8 cellular contexts compared by ENCODE assay signal in genomic region chr17:1710807-1711553, GRCh38. TPM values are rescaled to one million over a fixed set of nuclear protein-coding genes. Genes with fewer than 3 reads are reported as not detected.
DNase-seq lines count a peak whose midpoint lies in the region; ATAC-seq, FAIRE-seq and TF ChIP-seq lines count a peak whose summit lies in the region.

No MANE protein-coding gene starts in this region.

- ATAC-seq in GM21515 (IDR thresholded peaks at IDR 0.05; ENCODE audit: unreplicated experiment), result no peak

- no peaks in the 10 kb centered on the region for H3K27me3 ChIP-seq in subcutaneous abdominal adipose tissue (ENCODE audit: control insufficient read depth in 5 of 5, insufficient read depth in 4 of 5, low read length in 5 of 5)

- H3K27ac ChIP-seq in kidney (ENCODE audit: low read depth in 2 of 2, low read length in 2 of 2) (peak overlapping the region; percentile 51 to 63), subcutaneous abdominal adipose tissue (ENCODE audit: low read depth, low read length) (peak overlapping the region; percentile 72)

- FAIRE-seq in kidney (lab: Jason Lieb, UNC), result no peak

- DNase-seq in DMS53 (lab: John Stamatoyannopoulos, UW) (peak; percentile 42), DMS53 treated with DMSO at 0.1 percent for 48 hours (lab: John Stamatoyannopoulos, UW; ENCODE audit: unreplicated experiment) (no peak), astrocyte of the cerebellum (ENCODE audit: low read depth) (no peak), kidney (no peak), SW 1271 (lab: John Stamatoyannopoulos, UW) (no peak), pons (ENCODE audit: low spot score) (no peak)

- H3K9ac ChIP-seq in kidney (ENCODE audit: low read length in 2 of 2) (peak overlapping the region in 1 of 2 donors; percentile 55), subcutaneous abdominal adipose tissue (ENCODE audit: low read length in 5 of 5) (peak overlapping the region in 2 of 5 donors; percentile 71 to 73)

- H3K36me3 ChIP-seq in kidney (ENCODE audit: control insufficient read depth in 1 of 2, insufficient read depth in 2 of 2, low read length in 2 of 2) (peaks cover 15 to 23% of the 10 kb centered on the region in 2 donors), subcutaneous abdominal adipose tissue (ENCODE audit: control insufficient read depth in 5 of 5, insufficient read depth in 5 of 5, low read length in 5 of 5) (peaks cover 5 to 45% (median 31%) of the 10 kb centered on the region in 5 donors)

- in situ Hi-C loops in astrocyte of the cerebellum (cut with HindIII; ENCODE audit: low sequenced_read_pairs), result loop anchor here (10.0 kb wide), 1 partner anchor 54 kb away; the partner anchor contains the start of gene SERPINF1

- peaks cover 20 to 22% of the 10 kb centered on the region in 2 donors for H3K4me1 ChIP-seq in kidney (ENCODE audit: control insufficient read depth in 1 of 2, insufficient read depth in 1 of 2, low read depth in 1 of 2, low read length in 2 of 2)
- H3K4me1 ChIP-seq in subcutaneous abdominal adipose tissue (ENCODE audit: control insufficient read depth in 5 of 5, insufficient read depth in 5 of 5, low read length in 5 of 5), result peaks cover 13 to 50% (median 48%) of the 10 kb centered on the region in 5 donors

- TF ChIP-seq CTCF in astrocyte of the cerebellum (IDR thresholded peaks at IDR 0.05; ENCODE audit: low read depth, low read length, missing control alignments), result no peak
- TF ChIP-seq CTCF in kidney (IDR thresholded peaks at IDR 0.05; ENCODE audit: borderline replicate concordance, extremely low read depth, insufficient read depth), result no peak

- no peaks in the 10 kb centered on the region for H3K9me3 ChIP-seq in kidney (ENCODE audit: control insufficient read depth in 1 of 2, low read length in 2 of 2)
- no peaks in the 10 kb centered on the region for H3K9me3 ChIP-seq in subcutaneous abdominal adipose tissue (ENCODE audit: control insufficient read depth in 5 of 5, low read length in 5 of 5)

- intact Hi-C loops in kidney (cut with DNase I), result no loop called here

- H3K4me3 ChIP-seq in astrocyte of the cerebellum (ENCODE audit: low read depth, low read length), result peak overlapping the region; percentile 64
- H3K4me3 ChIP-seq in kidney (ENCODE audit: low read length in 2 of 2), result peak overlapping the region in 1 of 2 donors; percentile 53
- H3K4me3 ChIP-seq in subcutaneous abdominal adipose tissue (ENCODE audit: low read depth in 1 of 5, low read length in 5 of 5), result peak overlapping the region; percentile 44 to 72 (median 66)

RNA-seq across cellular contexts. Expression of gene TLCD2, which starts 0.8 kb away (rescaled TPM):
- 6.2 TPM for total RNA-seq in kidney
- polyA plus RNA-seq in kidney (ENCODE audit: insufficient read depth, low read depth, low replicate concordance), result 1.3 TPM

RNA-seq across cellular contexts. Expression of gene WDR81, which starts 13.5 kb away (rescaled TPM):
- total RNA-seq in kidney, result 28.5 TPM
- polyA plus RNA-seq in kidney (ENCODE audit: insufficient read depth, low read depth, low replicate concordance), result 16.1 TPM

RNA-seq across cellular contexts. Expression of gene PRPF8, which starts 26.3 kb away (rescaled TPM):
- 236 TPM for total RNA-seq in kidney
- polyA plus RNA-seq in kidney (ENCODE audit: insufficient read depth, low read depth, low replicate concordance), result 181 TPM

RNA-seq across cellular contexts. Expression of gene SERPINF2, which starts 31.7 kb away (rescaled TPM):
- 30.6 TPM for total RNA-seq in kidney
- 209 TPM for polyA plus RNA-seq in kidney (ENCODE audit: insufficient read depth, low read depth, low replicate concordance)

RNA-seq across cellular contexts. Expression of gene SERPINF1, which starts 50.9 kb away (rescaled TPM):
- total RNA-seq in kidney, result 121 TPM
- polyA plus RNA-seq in kidney (ENCODE audit: insufficient read depth, low read depth, low replicate concordance), result 36.2 TPM
